Comparison of ENCODE assay signal across 9 cellular contexts in the genomic region with DNA sequence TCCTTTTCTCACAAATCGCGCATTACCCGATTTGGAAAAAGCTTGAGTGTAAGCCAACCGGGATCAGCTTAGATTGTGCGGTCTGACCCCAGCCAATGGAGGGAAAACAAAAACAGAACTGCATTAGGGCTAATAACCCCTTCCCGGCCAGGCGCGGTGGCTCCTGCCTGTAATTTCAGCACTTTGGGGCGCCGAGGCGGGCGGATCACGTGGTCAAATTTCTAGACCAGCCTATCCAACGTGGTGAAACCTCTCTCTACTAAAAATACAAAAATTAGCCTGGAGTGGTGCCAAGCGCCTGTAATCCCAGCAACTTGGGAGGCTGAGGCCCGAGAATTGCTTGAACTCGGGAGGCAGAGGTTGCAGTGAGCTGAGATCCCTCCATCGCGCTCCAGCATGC. TPM values are rescaled to one million over a fixed set of nuclear protein-coding genes. Genes with fewer than 3 reads are reported as not detected.
DNase-seq lines count a peak whose midpoint lies in the region; ATAC-seq and TF ChIP-seq lines count a peak whose summit lies in the region.
"Had no signal": no experiment of that assay in that cellular context is flagged by ENCODE, and none has a peak within 500 bp of the region (broad histone marks: within the 10 kb centered on the region; RNA-seq: fewer than 3 reads in every experiment).

No MANE protein-coding gene starts in this region.

- peaks cover 8% of the 10 kb centered on the region for H3K4me1 ChIP-seq in osteoblast (ENCODE audit: insufficient read depth, low read length)

- H2AFZ ChIP-seq in osteoblast (ENCODE audit: low read length), result peak overlapping the region; percentile 99

- no peaks in the 10 kb centered on the region for H4K20me1 ChIP-seq in osteoblast (ENCODE audit: insufficient read depth, low read length)

- TF ChIP-seq CTCF in activated B cell treated with CpG ODN at 0.5 μM for 24 hours (IDR thresholded peaks at IDR 0.05), result no peak
- TF ChIP-seq CTCF in fibroblast of villous mesenchyme (IDR thresholded peaks at IDR 0.05; ENCODE audit: insufficient read depth, low read depth, low read length), result no peak
- no peak for TF ChIP-seq CTCF in osteoblast (IDR thresholded peaks at IDR 0.05; ENCODE audit: extremely low read depth, low read depth, low read length)

- H3K36me3 ChIP-seq in osteoblast (ENCODE audit: insufficient read depth, low read length), result no peaks in the 10 kb centered on the region

- peaks cover 13% of the 10 kb centered on the region for H3K36me3 Mint-ChIP-seq in activated B cell treated with CpG ODN at 0.5 μM for 24 hours (ENCODE audit: low read depth)

- POLR2A ChIA-PET in activated B cell treated with CpG ODN at 0.5 μM for 24 hours (lab: Charles Lee), result interaction anchor here (0.7 to 2.7 kb wide), 9 partner anchors 26 to 695 kb away, joined by 3 to 29 read pairs (median 9); a partner anchor contains a TSS

- no peaks in the 10 kb centered on the region for H3K9me3 ChIP-seq in osteoblast (ENCODE audit: low read depth, low read length)

- no peaks in the 10 kb centered on the region for H3K27me3 Mint-ChIP-seq in activated B cell treated with CpG ODN at 0.5 μM for 24 hours

- H3K79me2 ChIP-seq in osteoblast (ENCODE audit: insufficient read depth, low read length), result peaks cover 11% of the 10 kb centered on the region

- peak overlapping the region; percentile 36 for H3K27ac ChIP-seq in osteoblast (ENCODE audit: low read depth, low read length)
- H3K27ac ChIP-seq: 22Rv1 had no signal

- DNase-seq in DMS53 (lab: John Stamatoyannopoulos, UW) (peak; percentile 37), DMS53 treated with DMSO at 0.1 percent for 48 hours (lab: John Stamatoyannopoulos, UW; ENCODE audit: unreplicated experiment) (no peak), activated B cell treated with CpG ODN at 0.5 μM for 24 hours (no peak), fibroblast of villous mesenchyme (ENCODE audit: low read depth) (peak; percentile 80), osteoblast (ENCODE audit: insufficient read length, low spot score, missing footprints) (peak; percentile 43), inferior parietal cortex (ENCODE audit: extremely low spot score) (no peak)

- ATAC-seq in activated B cell treated with CpG ODN at 0.5 μM for 24 hours (ENCODE audit: low read depth) (no peak), GM21619 (IDR thresholded peaks at IDR 0.05; ENCODE audit: unreplicated experiment) (no peak), esophagus mucosa (no peak)

- peak overlapping the region; percentile 96 for H3K4me3 Mint-ChIP-seq in activated B cell treated with CpG ODN at 0.5 μM for 24 hours

- H3K4me3 ChIP-seq in fibroblast of villous mesenchyme (ENCODE audit: low read depth, low read length), result peak overlapping the region; percentile 66
- peak overlapping the region; percentile 72 for H3K4me3 ChIP-seq in osteoblast (ENCODE audit: insufficient read depth, low read length)

- CTCF ChIA-PET in activated B cell treated with CpG ODN at 0.5 μM for 24 hours (lab: Charles Lee), result interaction anchor here (1.8 kb wide), 1 partner anchor 81 kb away, joined by 4 read pairs; no protein-coding TSS in a partner anchor

- no peaks in the 10 kb centered on the region for H3K9me3 Mint-ChIP-seq in activated B cell treated with CpG ODN at 0.5 μM for 24 hours

- H3K27ac Mint-ChIP-seq in activated B cell treated with CpG ODN at 0.5 μM for 24 hours, result no peak overlapping the region

- no peaks in the 10 kb centered on the region for H3K27me3 ChIP-seq in osteoblast (ENCODE audit: insufficient read depth, low read length)

- intact Hi-C loops in activated B cell treated with CpG ODN at 0.5 μM for 24 hours (cut with micrococcal nuclease), result loop anchor here (1.0 to 10.0 kb wide), 5 partner anchors 26 to 486 kb away; a partner anchor contains a TSS

- peak overlapping the region; percentile 95 for H3K4me2 ChIP-seq in osteoblast (ENCODE audit: insufficient read depth, low read length)

- H3K4me1 Mint-ChIP-seq in activated B cell treated with CpG ODN at 0.5 μM for 24 hours, result peaks cover 18% of the 10 kb centered on the region

RNA-seq across cellular contexts. Expression of a gene that starts 0.9 kb away (rescaled TPM):
- total RNA-seq in activated B cell treated with CpG ODN at 0.5 μM for 24 hours (9.8 and 12.5 TPM in 2 replicates), fibroblast of villous mesenchyme (0.86 and 0.97 TPM in 2 replicates), osteoblast (1.1 and 1.2 TPM in 2 replicates), esophagus mucosa (0.96 TPM)

RNA-seq across cellular contexts. Expression of a gene that starts 39.4 kb away (rescaled TPM):
- total RNA-seq in activated B cell treated with CpG ODN at 0.5 μM for 24 hours (15.5 and 19.9 TPM in 2 replicates), fibroblast of villous mesenchyme (0.86 and 1.3 TPM in 2 replicates), osteoblast (2.2 and 5.9 TPM in 2 replicates), esophagus mucosa (3.3 TPM)

Comparison
In these comparisons a context has a peak if more than half of its experiments do, and no peak if none do; other contexts are left out.
1. DNase-seq: peak in DMS53 (single experiment), fibroblast of villous mesenchyme (single experiment) and osteoblast (single experiment); none in DMS53 treated with DMSO at 0.1 percent for 48 hours (single experiment), activated B cell treated with CpG ODN at 0.5 μM for 24 hours (single experiment) and inferior parietal cortex (single experiment).